In the genomic region with DNA sequence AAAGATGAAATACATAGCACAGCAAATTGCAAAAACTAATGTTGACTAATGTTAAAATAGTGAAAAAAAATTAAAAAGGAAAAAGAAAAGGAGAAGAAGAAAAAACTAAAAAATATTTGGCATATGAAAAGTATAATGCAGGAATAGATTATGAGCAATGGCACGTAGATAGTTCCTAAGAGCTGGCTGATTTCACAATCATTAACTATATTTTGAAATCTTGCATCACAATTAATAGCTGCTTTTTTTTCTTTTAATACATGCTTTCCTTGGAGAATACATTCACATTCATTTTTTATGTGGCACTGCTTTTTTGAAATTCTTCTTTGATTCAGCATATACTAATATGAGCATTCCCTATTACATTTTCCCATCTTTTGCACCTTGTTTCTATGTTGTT, we compare ENCODE assay signal across 26 cellular contexts.
"Had no signal": no experiment of that assay in that cellular context is flagged by ENCODE, and none has a peak within 500 bp of the region (broad histone marks: within the 10 kb centered on the region; RNA-seq: fewer than 3 reads in every experiment).

No MANE protein-coding gene starts in this region.

- H3K27ac ChIP-seq: stomach, suprapubic skin, testis, thoracic aorta, thyroid gland, tibial artery, tibial nerve, transverse colon, upper lobe of left lung, upper lobe of right lung, uterus, vagina had no signal

- H3K4me1 ChIP-seq: stomach, suprapubic skin, testis, thyroid gland, tibial artery, tibial nerve, transverse colon, upper lobe of left lung, upper lobe of right lung, uterus, vagina had no signal

- H3K27me3 ChIP-seq: stomach, suprapubic skin, testis, thyroid gland, tibial artery, tibial nerve, transverse colon, upper lobe of left lung, upper lobe of right lung, uterus, vagina had no signal

- ATAC-seq: stimulated activated effector memory CD8-positive, alpha-beta T cell treated with anti-CD3 and anti-CD28 coated beads, Interleukin-12 subunit alpha, Interleukin-12 subunit beta, amount 100 ng/mL, for 72 hours; stimulated activated memory B cell treated with anti-CD40 and anti-IgM and Interleukin-4, amounts not matched to agents 10 μg/mL and 1 μg/mL and 100 μg/mL, for 72 hours; stimulated activated naive B cell treated with anti-CD40 and anti-IgM and Interleukin-4, amounts not matched to agents 10 μg/mL and 1 μg/mL and 100 μg/mL, for 72 hours; stimulated activated naive CD8-positive, alpha-beta T cell treated with anti-CD3 and anti-CD28 coated beads, Interleukin-15, amount 100 ng/mL, for 72 hours; stimulated activated naive CD8-positive, alpha-beta T cell treated with anti-CD3 and anti-CD28 coated beads, Interleukin-15, Interleukin-2, amounts not matched to agents 100 U/mL and 50 U/mL, for 24 hours; upper lobe of right lung had no signal

- H3K9me3 ChIP-seq: stomach, suprapubic skin, testis, thoracic aorta, thyroid gland, tibial artery, tibial nerve, transverse colon, upper lobe of left lung, upper lobe of right lung, uterus, vagina had no signal

- H3K4me3 ChIP-seq: stomach, suprapubic skin, testis, thoracic aorta, thyroid gland, tibial artery, tibial nerve, transverse colon, upper lobe of left lung, upper lobe of right lung, uterus, vagina had no signal

- DNase-seq: stimulated activated CD4-positive, alpha-beta T cell treated with anti-CD3 and anti-CD28 coated beads, Interleukin-2, amount 100 ng/mL, for 48 hours; stimulated activated CD4-positive, alpha-beta T cell treated with anti-CD3 and anti-CD28 coated beads, Interleukin-4, amount 100 ng/mL, for 1 hour; stimulated activated CD4-positive, alpha-beta T cell treated with anti-CD3 and anti-CD28 coated beads, Interleukin-4, amount 100 ng/mL, for 24 hours; stimulated activated CD4-positive, alpha-beta T cell treated with anti-CD3 and anti-CD28 coated beads, Interleukin-4, amount 100 ng/mL, for 4 hours; stimulated activated CD8-positive, alpha-beta memory T cell treated with anti-CD3 and anti-CD28 coated beads, Interleukin-4, amount 100 ng/mL, for 48 hours; stimulated activated naive B cell treated with anti-CD40 and anti-IgM and Interleukin-4, amounts not matched to agents 10 μg/mL and 1 μg/mL and 100 μg/mL, for 72 hours; stimulated activated naive CD4-positive, alpha-beta T cell; stimulated activated naive CD4-positive, alpha-beta T cell treated with Interleukin-2 at 50 U/mL for 16 hours; stimulated activated naive CD8-positive, alpha-beta T cell treated with anti-CD3 and anti-CD28 coated beads, Interleukin-15, amount 100 ng/mL, for 72 hours; stimulated activated naive CD8-positive, alpha-beta T cell treated with anti-CD3 and anti-CD28 coated beads, Interleukin-15, Interleukin-2, amounts not matched to agents 100 U/mL and 50 U/mL, for 24 hours; stomach; substantia nigra; testis; thyroid gland; tibial artery; transverse colon; trophoblast cell; upper lobe of left lung; upper lobe of right lung; uterus had no signal

- H3K36me3 ChIP-seq: stomach, suprapubic skin, thoracic aorta, thyroid gland, tibial artery, tibial nerve, transverse colon, upper lobe of left lung, upper lobe of right lung, uterus, vagina had no signal
